Comparison of ENCODE assay signal across 27 cellular contexts in the genomic region with DNA sequence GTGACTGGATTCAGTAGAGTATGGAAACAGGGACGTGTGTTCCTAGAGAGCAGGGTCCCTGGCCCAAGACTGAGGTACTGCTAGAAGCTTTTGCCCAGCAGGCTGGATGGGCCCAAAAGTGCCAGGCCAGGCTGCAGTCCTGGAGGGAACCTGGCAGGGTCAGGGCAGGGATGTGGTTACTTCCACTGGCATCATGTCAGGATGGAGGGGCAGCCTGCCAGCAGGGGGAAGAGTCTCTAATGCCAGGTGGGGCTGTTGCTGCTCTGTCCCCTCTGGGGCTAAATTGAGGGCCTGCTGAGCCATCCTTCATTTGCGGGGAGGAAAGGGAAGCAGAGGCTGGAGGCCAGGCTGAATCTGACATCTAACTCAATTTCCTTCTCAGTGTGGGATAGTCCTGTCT.
"Had no signal": no experiment of that assay in that cellular context is flagged by ENCODE, and none has a peak within 500 bp of the region (broad histone marks: within the 10 kb centered on the region; RNA-seq: fewer than 3 reads in every experiment).

No MANE protein-coding gene starts in this region.

- H3K27me3 ChIP-seq: cardiac muscle cell, dorsolateral prefrontal cortex, gastroesophageal sphincter, hepatocyte, right atrium auricular region, spleen, upper lobe of left lung, vagina had no signal

- H3K36me3 ChIP-seq: cardiac muscle cell, gastroesophageal sphincter, right atrium auricular region, upper lobe of left lung, vagina had no signal

- ATAC-seq: activated CD4-positive, alpha-beta T cell treated with anti-CD3 and anti-CD28 coated beads for 36 hours; activated T-cell treated with anti-CD3 and anti-CD28 coated beads, Interleukin-2, amount 50 U/mL, for 72 hours; gastroesophageal sphincter had no signal

- H3K27ac Mint-ChIP-seq: activated CD4-positive, alpha-beta T cell treated with anti-CD3 and anti-CD28 coated beads for 36 hours; activated naive CD8-positive, alpha-beta T cell; activated T-cell treated with anti-CD3 and anti-CD28 coated beads, Interleukin-2, amount 50 U/mL, for 72 hours; brain; immature natural killer cell; mesothelial cell of epicardium; nephron progenitor cell; T-helper 2 cell treated with Interferon-gamma antibody and Interleukin-4, amounts not matched to agents 5 μg/mL and 100 μg/mL, for 36 hours had no signal

- DNase-seq: activated CD4-positive, alpha-beta T cell treated with anti-CD3 and anti-CD28 coated beads for 36 hours; activated CD4-positive, CD25-positive, alpha-beta regulatory T cell; activated effector memory CD4-positive, alpha-beta T cell treated with Interleukin-2 at 50 U/mL for 16 hours; activated naive CD4-positive, alpha-beta T cell treated with Interleukin-2 at 50 U/mL for 16 hours; activated T-cell treated with anti-CD3 and anti-CD28 coated beads for 4 hours; activated T-cell treated with anti-CD3 and anti-CD28 coated beads, Interleukin-2, amount 50 U/mL, for 72 hours; aorta; cerebellar nuclear complex; effector memory CD4-positive, alpha-beta T cell; immature natural killer cell; naive B cell; nephron progenitor cell; nucleus accumbens; spleen; stimulated activated naive CD4-positive, alpha-beta T cell treated with Interleukin-2 at 50 U/mL for 16 hours; upper lobe of left lung had no signal

- H3K4me3 Mint-ChIP-seq: activated CD4-positive, alpha-beta T cell treated with anti-CD3 and anti-CD28 coated beads for 36 hours; activated naive CD8-positive, alpha-beta T cell; activated T-cell treated with anti-CD3 and anti-CD28 coated beads, Interleukin-2, amount 50 U/mL, for 72 hours; brain; immature natural killer cell; mesothelial cell of epicardium; naive B cell; nephron progenitor cell; T-helper 2 cell treated with Interferon-gamma antibody and Interleukin-4, amounts not matched to agents 5 μg/mL and 100 μg/mL, for 36 hours had no signal

- H3K27me3 Mint-ChIP-seq: activated CD4-positive, alpha-beta T cell treated with anti-CD3 and anti-CD28 coated beads for 36 hours; activated naive CD8-positive, alpha-beta T cell; brain had no signal

- H3K9me3 Mint-ChIP-seq: activated T-cell treated with anti-CD3 and anti-CD28 coated beads, Interleukin-2, amount 50 U/mL, for 72 hours; immature natural killer cell; naive B cell; T-helper 2 cell treated with Interferon-gamma antibody and Interleukin-4, amounts not matched to agents 5 μg/mL and 100 μg/mL, for 36 hours had no signal

- H3K4me1 Mint-ChIP-seq: activated CD4-positive, alpha-beta T cell treated with anti-CD3 and anti-CD28 coated beads for 36 hours; nephron progenitor cell had no signal

- H3K4me3 ChIP-seq: cardiac muscle cell, coronary artery, dorsolateral prefrontal cortex, gastroesophageal sphincter, hepatocyte, right atrium auricular region, spleen, upper lobe of left lung, vagina had no signal
